In genomic region chr11:65378208-65378927, GRCh38 we compare ENCODE assay signal across 1 cellular context.
TF ChIP-seq lines count a peak whose summit lies in the region.

No MANE protein-coding gene starts in this region.

TF ChIP-seq in Ishikawa, 13 proteins besides CTCF, POLR2A, EP300 and RAD21 (continued from another document):
- TF ChIP-seq REST (IDR thresholded peaks at IDR 0.05; ENCODE audit: low read depth) (no peak), YY1 (IDR thresholded peaks at IDR 0.05; ENCODE audit: low read depth) (no peak), CEBPB (IDR thresholded peaks at IDR 0.05) (no peak), CREB1 (IDR thresholded peaks at IDR 0.05; ENCODE audit: low read depth) (no peak), NFIC (IDR thresholded peaks at IDR 0.05) (no peak), TEAD4 (IDR thresholded peaks at IDR 0.05) (no peak), MAX (IDR thresholded peaks at IDR 0.05) (no peak), TAF1 (IDR thresholded peaks at IDR 0.05; ENCODE audit: low read depth) (no peak), USF1 (IDR thresholded peaks at IDR 0.05) (no peak), ZBTB7A (IDR thresholded peaks at IDR 0.05; ENCODE audit: low read depth) (no peak), EGR1 (IDR thresholded peaks at IDR 0.05) (no peak), TCF12 (IDR thresholded peaks at IDR 0.05; ENCODE audit: low read depth) (no peak)
